9 cellular contexts compared by ENCODE assay signal in genomic region chr16:70749681-70750601, GRCh38. TPM values are rescaled to one million over a fixed set of nuclear protein-coding genes. Genes with fewer than 3 reads are reported as not detected.
DNase-seq lines count a peak whose midpoint lies in the region; ATAC-seq and TF ChIP-seq lines count a peak whose summit lies in the region.
"Had no signal": no experiment of that assay in that cellular context is flagged by ENCODE, and none has a peak within 500 bp of the region (broad histone marks: within the 10 kb centered on the region; RNA-seq: fewer than 3 reads in every experiment).

No MANE protein-coding gene starts in this region.

- no peak overlapping the region for H3K4me3 Mint-ChIP-seq in MCF 10A (ENCODE audit: unreplicated experiment)

- TF ChIP-seq POLR2A in transverse colon (IDR thresholded peaks at IDR 0.05): no peak

- H3K9ac ChIP-seq in mammary epithelial cell (ENCODE audit: insufficient read depth, low read length) (no peak overlapping the region), mucosa of rectum (ENCODE audit: low read depth in 1 of 2, low read length in 2 of 2) (peak overlapping the region; percentile 3 to 26)
- H3K9ac ChIP-seq: KMS-11 had no signal

- H3K27me3 Mint-ChIP-seq in MCF 10A (ENCODE audit: insufficient read depth, unreplicated experiment): no peaks in the 10 kb centered on the region

- intact Hi-C loops in MCF 10A (cut with micrococcal nuclease) (no loop called here), mammary epithelial cell (cut with micrococcal nuclease) (no loop called here), dorsolateral prefrontal cortex (cut with DNase I) (no loop called here), transverse colon (cut with DNase I; ENCODE audit: low total_unique reads) (no loop called here)

- H3K36me3 Mint-ChIP-seq in MCF 10A (ENCODE audit: insufficient read depth, unreplicated experiment): no peaks in the 10 kb centered on the region

- TF ChIP-seq CTCF in MCF 10A (IDR thresholded peaks at IDR 0.05; ENCODE audit: unreplicated experiment) (no peak), mammary epithelial cell (conservative IDR thresholded peaks at IDR 0.05 in 1 of 2, IDR thresholded peaks at IDR 0.05 in 1 of 2; ENCODE audit: extremely low read depth in 1 of 2, insufficient read depth in 1 of 2, low read depth in 1 of 2, low read length in 2 of 2) (no peak), dorsolateral prefrontal cortex (IDR thresholded peaks at IDR 0.05 in 54 of 56, conservative IDR thresholded peaks at IDR 0.05 in 2 of 56; ENCODE audit: low read depth in 1 of 56, partially characterized antibody in 56 of 56) (no peak), transverse colon (IDR thresholded peaks at IDR 0.05) (no peak)

- no peaks in the 10 kb centered on the region for H3K9me3 Mint-ChIP-seq in MCF 10A (ENCODE audit: unreplicated experiment)

- CTCF ChIA-PET in MCF 10A (lab: Yijun Ruan, JAX): interaction anchor here (1.7 to 3.4 kb wide), 3 partner anchors 10 to 34 kb away, joined by 4 to 23 read pairs (median 6); no protein-coding TSS in a partner anchor
- CTCF ChIA-PET in mammary epithelial cell (lab: Charles Lee; ENCODE audit: low non-redundant PET): no interaction called here

- in situ Hi-C loops in mammary epithelial cell (cut with MboI; ENCODE audit: low sequenced_read_pairs in 2 of 2) (loop anchor here in 1 of 2 donors (25.0 kb wide), 1 partner anchor 213 kb away; no protein-coding TSS in a partner anchor), transverse colon (cut with MboI; ENCODE audit: low pct_ligation_motif_present in 1 of 4, low pct_unique_long_range_greater_than_20kb in 1 of 4, low sequenced_read_pairs in 3 of 4) (loop anchor here in 1 of 4 donors (25.0 kb wide), 1 partner anchor 213 kb away; no protein-coding TSS in a partner anchor)

- dilution Hi-C loops in mammary epithelial cell (cut with HindIII; ENCODE audit: low sequenced_read_pairs): no loop called here

- 86% methylated on average over 10 of the region's 16 CpGs for WGBS in mammary epithelial cell (ENCODE audit: low coverage, missing lambda C conversion rate)
- WGBS in transverse colon (ENCODE audit: low coverage in 1 of 2), 2 donors: 74 to 100% methylated on average over 1 to 16 of the region's 16 CpGs

- POLR2A ChIA-PET in MCF 10A (lab: Yijun Ruan, JAX): no interaction called here

- no peak overlapping the region for H3K4me3 ChIP-seq in mammary epithelial cell (replicated peaks in 1 of 3; ENCODE audit: insufficient read depth in 1 of 3, low read depth in 2 of 3, low read length in 3 of 3)
- no peak overlapping the region for H3K4me3 ChIP-seq in dorsolateral prefrontal cortex
- H3K4me3 ChIP-seq in mucosa of rectum (ENCODE audit: low read length in 2 of 2): no peak overlapping the region
- no peak overlapping the region for H3K4me3 ChIP-seq in transverse colon

- H3K27ac ChIP-seq in mammary epithelial cell (ENCODE audit: insufficient read depth, low read depth, low read length) (no peak overlapping the region), dorsolateral prefrontal cortex (peak overlapping the region in 58 of 59 donors; percentile 49 to 93 (median 84)), mucosa of rectum (ENCODE audit: low read depth in 2 of 2, low read length in 2 of 2) (peak overlapping the region; percentile 79 to 81), transverse colon (peak overlapping the region; percentile 85 to 91 (median 86))
- H3K27ac ChIP-seq: KMS-11 had no signal

- no peaks in the 10 kb centered on the region for H3K79me2 ChIP-seq in mammary epithelial cell (ENCODE audit: insufficient read depth, low read length)

- DNase-seq in MCF 10A (ENCODE audit: unreplicated experiment) (no peak), mammary epithelial cell (no peak), dorsolateral prefrontal cortex (peak in 4 of 10 donors; percentile 47 to 64 (median 56)), transverse colon (no peak), T-helper 9 cell (no peak)
- DNase-seq in activated T-cell treated with anti-CD3 and anti-CD28 coated beads, Interleukin-2, amount 50 U/mL, for 48 hours: no peak

- peaks cover 32% of the 10 kb centered on the region for H3K4me1 Mint-ChIP-seq in MCF 10A (ENCODE audit: insufficient read depth, unreplicated experiment)

- ATAC-seq in HG03045 (IDR thresholded peaks at IDR 0.05; ENCODE audit: unreplicated experiment): no peak

- no peak overlapping the region for H3K4me2 ChIP-seq in mammary epithelial cell (ENCODE audit: insufficient read depth, low read depth, low read length)
- H3K4me2 ChIP-seq: KMS-11 had no signal

- H3K4me1 ChIP-seq in mammary epithelial cell (ENCODE audit: insufficient read depth, low read length) (peaks cover 32% of the 10 kb centered on the region), mucosa of rectum (ENCODE audit: control insufficient read depth in 2 of 2, insufficient read depth in 2 of 2, low read length in 2 of 2) (peaks cover 47 to 61% of the 10 kb centered on the region in 2 donors), transverse colon (peaks cover 39 to 75% (median 66%) of the 10 kb centered on the region in 4 donors)

- H3K27ac Mint-ChIP-seq in MCF 10A (ENCODE audit: low read depth, unreplicated experiment): peak overlapping the region; percentile 46

- no peaks in the 10 kb centered on the region for H4K20me1 ChIP-seq in mammary epithelial cell (ENCODE audit: insufficient read depth, low read length)

- BruUV-seq in MCF 10A (replicated peaks; lab: Mats Ljungman, UMichigan): no TSS peak
- no TSS peak for BruUV-seq in mammary epithelial cell (replicated peaks; lab: Mats Ljungman, UMichigan)

- H2AFZ ChIP-seq in mammary epithelial cell (ENCODE audit: low read depth, low read length): no peak overlapping the region

- H3K9me3 ChIP-seq in mammary epithelial cell (replicated peaks; ENCODE audit: insufficient read depth, low read length) (no peaks in the 10 kb centered on the region), mucosa of rectum (ENCODE audit: control insufficient read depth in 2 of 2, low read length in 2 of 2) (no peaks in the 10 kb centered on the region), transverse colon (no peaks in the 10 kb centered on the region)

- H3K27me3 ChIP-seq in mammary epithelial cell (ENCODE audit: insufficient read depth, low read length): no peaks in the 10 kb centered on the region
- H3K27me3 ChIP-seq in dorsolateral prefrontal cortex: no peaks in the 10 kb centered on the region
- H3K27me3 ChIP-seq in mucosa of rectum (ENCODE audit: control insufficient read depth in 2 of 2, insufficient read depth in 2 of 2, low read length in 2 of 2): no peaks in the 10 kb centered on the region
- H3K27me3 ChIP-seq in transverse colon: no peaks in the 10 kb centered on the region

- no peak for TF ChIP-seq EP300 in transverse colon (IDR thresholded peaks at IDR 0.05; ENCODE audit: low read depth)

- no peaks in the 10 kb centered on the region for H3K36me3 ChIP-seq in mammary epithelial cell (ENCODE audit: insufficient read depth, low read length)
- no peaks in the 10 kb centered on the region for H3K36me3 ChIP-seq in mucosa of rectum (ENCODE audit: control insufficient read depth in 2 of 2, insufficient read depth in 2 of 2, low read length in 2 of 2)
- no peaks in the 10 kb centered on the region for H3K36me3 ChIP-seq in transverse colon

RNA-seq across cellular contexts. Expression of gene VAC14, which starts 51.0 kb away (rescaled TPM):
- total RNA-seq in MCF 10A (2022): 25.5 and 47.9 TPM in 2 replicates
- 10 to 100 TPM; 29.5 to 39.5 TPM for total RNA-seq in mammary epithelial cell
- 42.2 TPM for polyA plus RNA-seq in mammary epithelial cell
- polyA minus RNA-seq in mammary epithelial cell: 84.3 TPM
- 10 to 100 TPM; 26.2 to 47.6 (median 36.9) TPM for total RNA-seq in dorsolateral prefrontal cortex
- 100 to 1,000 TPM in 1 of 4 donors, 10 to 100 TPM in 3; 37.2 to 270 (median 64.3) TPM for total RNA-seq in transverse colon
